21 cellular contexts compared by ENCODE assay signal in genomic region chr20:19423892-19424620, GRCh38.
A peak's percentile ranks its signal among the peaks of the same experiment; 100 is the strongest.
DNase-seq lines count a peak whose midpoint lies in the region; ATAC-seq and TF ChIP-seq lines count a peak whose summit lies in the region.
"Had no signal": no experiment of that assay in that cellular context is flagged by ENCODE, and none has a peak within 500 bp of the region (broad histone marks: within the 10 kb centered on the region; RNA-seq: fewer than 3 reads in every experiment).

No MANE protein-coding gene starts in this region.

- no peak overlapping the region for H3K18ac ChIP-seq in mesendoderm (ENCODE audit: low read length)

- TF ChIP-seq POLR2A in upper lobe of left lung (IDR thresholded peaks at IDR 0.05) = no peak

- H4K8ac ChIP-seq in mesendoderm (ENCODE audit: low read depth, low read length) = no peak overlapping the region

- no peaks in the 10 kb centered on the region for H3K27me3 ChIP-seq in A673 (replicated peaks; ENCODE audit: insufficient read depth, low read depth, low read length, poor library complexity)
- H3K27me3 ChIP-seq in NT2/D1 (ENCODE audit: insufficient read depth, insufficient read length) = no peaks in the 10 kb centered on the region
- H3K27me3 ChIP-seq in mesendoderm (ENCODE audit: insufficient read depth, low read length, poor library complexity) = no peaks in the 10 kb centered on the region
- no peaks in the 10 kb centered on the region for H3K27me3 ChIP-seq in upper lobe of left lung

- H3K4me2 ChIP-seq in mesendoderm (ENCODE audit: low read length) = no peak overlapping the region
- H3K4me2 ChIP-seq: PC-9 had no signal

- H4K5ac ChIP-seq in mesendoderm (ENCODE audit: low read length) = no peak overlapping the region

- H2BK5ac ChIP-seq in mesendoderm (ENCODE audit: low read length) = peak overlapping the region; percentile 57

- H2BK120ac ChIP-seq in mesendoderm (ENCODE audit: low read depth, low read length) = no peak overlapping the region

- H3K23ac ChIP-seq in mesendoderm (ENCODE audit: low read length) = no peak overlapping the region

- H2BK15ac ChIP-seq in mesendoderm (replicated peaks; ENCODE audit: low read depth) = no peak overlapping the region

- H3K56ac ChIP-seq in mesendoderm (ENCODE audit: low read length) = peak overlapping the region; percentile 76

- H3K9me3 ChIP-seq in A673 (ENCODE audit: low read depth, low read length, poor library complexity, severe bottlenecking) = no peaks in the 10 kb centered on the region
- H3K9me3 ChIP-seq in NT2/D1 (ENCODE audit: insufficient read depth, low read length) = no peaks in the 10 kb centered on the region
- no peaks in the 10 kb centered on the region for H3K9me3 ChIP-seq in upper lobe of left lung
- H3K9me3 ChIP-seq: SJCRH30 had no signal

- peak overlapping the region; percentile 6 for H3K4ac ChIP-seq in mesendoderm (ENCODE audit: low read depth, low read length)

- WGBS in mesendoderm (ENCODE audit: extremely low coverage, insufficient coverage, low lambda C conversion rate) = no CpG with 5 or more reads among the region's 8 CpGs
- WGBS in upper lobe of left lung, 2 donors = 66% methylated on average over 8 of the region's 8 CpGs

- BruUV-seq in A673 (replicated peaks; lab: Mats Ljungman, UMichigan) = no TSS peak

- TF ChIP-seq CTCF in A673 (conservative IDR thresholded peaks at IDR 0.05; ENCODE audit: low read depth, low read length) (no peak), upper lobe of left lung (IDR thresholded peaks at IDR 0.05) (no peak)

- POLR2A ChIA-PET in A673 (lab: Charles Lee; ENCODE audit: low non-redundant PET) = no interaction called here

- peak overlapping the region; percentile 6 for H3K9ac ChIP-seq in NT2/D1 (ENCODE audit: insufficient read length, low read depth)
- H3K9ac ChIP-seq in mesendoderm (ENCODE audit: low read length) = no peak overlapping the region

- H3K79me1 ChIP-seq in mesendoderm (ENCODE audit: low read length) = no peaks in the 10 kb centered on the region

- no peak for TF ChIP-seq EP300 in upper lobe of left lung (IDR thresholded peaks at IDR 0.05)

- H3K4me1 ChIP-seq in A673 (ENCODE audit: insufficient read depth, low read length, poor library complexity, severe bottlenecking) = peaks cover 29% of the 10 kb centered on the region
- peaks cover 11% of the 10 kb centered on the region for H3K4me1 ChIP-seq in NT2/D1 (ENCODE audit: insufficient read depth, insufficient read length)
- H3K4me1 ChIP-seq in mesendoderm (ENCODE audit: control insufficient read depth, low read depth, low read length) = peaks cover 21% of the 10 kb centered on the region
- peaks cover 0 to 16% (median 7%) of the 10 kb centered on the region in 4 donors for H3K4me1 ChIP-seq in upper lobe of left lung
- H3K4me1 ChIP-seq: SJCRH30 had no signal

- ATAC-seq in upper lobe of left lung (ENCODE audit: low FRiP score in 2 of 2) = no peak
- ATAC-seq: GM12878 had no signal

- peak overlapping the region; percentile 22 for H2AK5ac ChIP-seq in mesendoderm (ENCODE audit: low read length)

- DNase-seq in A673 (ENCODE audit: low spot score) (peak; percentile 77), HCEC 1CT (peak; percentile 30), NT2/D1 (ENCODE audit: low read depth, low spot score) (no peak), mesendoderm (no peak), upper lobe of left lung (no peak), posterior vena cava (ENCODE audit: low spot score) (no peak)
- no peak for DNase-seq in stimulated activated CD4-positive, alpha-beta T cell treated with anti-CD3 and anti-CD28 coated beads, Interleukin-4, amount 100 ng/mL, for 24 hours
- no peak for DNase-seq in activated CD4-positive, alpha-beta T cell treated with anti-CD3 and anti-CD28 coated beads, Interleukin-2, amount 50 U/mL, for 48 hours
- DNase-seq: CD4-positive, CD25-positive, alpha-beta regulatory T cell; DMS 273 treated with DMSO at 0.1 percent for 48 hours; DND-41; GOT3; NCI-H1436; NCI-H2029; NCI-H2171; NCI-H526; PC-9; SJCRH30 had no signal

- no peak overlapping the region for H3K4me3 ChIP-seq in A673 (ENCODE audit: low read depth, low read length, poor library complexity, severe bottlenecking)
- no peak overlapping the region for H3K4me3 ChIP-seq in NT2/D1 (ENCODE audit: insufficient read length, low read depth)
- H3K4me3 ChIP-seq in mesendoderm (ENCODE audit: low read length) = no peak overlapping the region
- H3K4me3 ChIP-seq in upper lobe of left lung = no peak overlapping the region
- H3K4me3 ChIP-seq: GM12878, PC-9, SJCRH30 had no signal

- CTCF ChIA-PET in A673 (lab: Charles Lee) = no interaction called here

- intact Hi-C loops in A673 (cut with micrococcal nuclease; ENCODE audit: unreplicated experiment) (no loop called here), posterior vena cava (cut with DNase I) (no loop called here)

- H3K79me2 ChIP-seq in mesendoderm (ENCODE audit: control insufficient read depth, insufficient read depth, low read length) = no peaks in the 10 kb centered on the region

- H3K36me3 ChIP-seq in A673 (ENCODE audit: insufficient read depth, low read length, poor library complexity, severe bottlenecking) (no peaks in the 10 kb centered on the region), NT2/D1 (ENCODE audit: insufficient read depth, insufficient read length, low read length) (no peaks in the 10 kb centered on the region), mesendoderm (ENCODE audit: control insufficient read depth, insufficient read depth, low read length) (no peaks in the 10 kb centered on the region), upper lobe of left lung (no peaks in the 10 kb centered on the region)
- H3K36me3 ChIP-seq: SJCRH30 had no signal

- peak overlapping the region; percentile 49 for H3K27ac ChIP-seq in A673 (ENCODE audit: low read depth, low read length, poor library complexity, severe bottlenecking)
- H3K27ac ChIP-seq in mesendoderm (ENCODE audit: low read depth, low read length) = peak overlapping the region; percentile 23
- H3K27ac ChIP-seq in upper lobe of left lung = no peak overlapping the region
- H3K27ac ChIP-seq: 22Rv1, HL-60, PC-9, SJCRH30 had no signal

Comparison
In these comparisons a context has a peak if more than half of its experiments do, and no peak if none do; other contexts are left out.
1. DNase-seq: peak in A673 (single experiment) and HCEC 1CT (single experiment); none in NT2/D1 (single experiment), mesendoderm (single experiment), upper lobe of left lung (0 of 2), posterior vena cava (single experiment), stimulated activated CD4-positive, alpha-beta T cell treated with anti-CD3 and anti-CD28 coated beads, Interleukin-4, amount 100 ng/mL, for 24 hours (single experiment) and activated CD4-positive, alpha-beta T cell treated with anti-CD3 and anti-CD28 coated beads, Interleukin-2, amount 50 U/mL, for 48 hours (0 of 2).
2. H3K27ac ChIP-seq: peak in A673 (single experiment) and mesendoderm (single experiment); none in upper lobe of left lung (0 of 4).